26 cellular contexts compared by ENCODE assay signal in the genomic region with DNA sequence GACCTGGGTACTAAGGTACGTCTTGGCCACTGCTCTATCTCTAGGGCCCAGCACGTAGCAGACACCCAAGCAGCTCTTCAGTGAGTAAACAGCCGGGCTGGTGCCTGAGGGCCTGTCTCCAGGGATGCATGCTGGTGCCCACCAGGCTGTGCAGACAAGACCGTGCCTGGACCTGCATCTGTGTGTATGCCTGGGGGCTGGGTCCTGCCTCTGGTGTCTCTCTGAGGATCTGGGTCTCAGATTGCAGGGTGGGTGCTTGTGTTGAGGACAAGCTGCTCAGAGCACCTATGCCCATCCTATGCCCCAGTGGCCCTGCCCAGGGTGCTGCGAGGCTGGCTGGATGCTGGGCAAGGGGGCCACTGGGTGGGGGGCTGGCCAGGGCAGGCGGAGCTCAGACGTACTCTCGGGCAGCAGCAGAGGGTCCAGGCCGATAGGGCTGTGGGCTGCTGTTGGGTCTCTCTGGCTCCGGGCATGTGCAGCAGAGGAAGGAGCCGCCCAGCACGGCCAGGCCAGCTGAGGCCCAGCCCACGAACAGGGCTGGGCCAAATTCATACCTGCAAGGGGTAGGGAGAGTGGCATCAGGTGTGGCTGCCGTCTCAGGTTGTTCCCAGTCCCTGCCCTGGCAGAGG. TPM values are rescaled to one million over a fixed set of nuclear protein-coding genes. Genes with fewer than 3 reads are reported as not detected.
DNase-seq lines count a peak whose midpoint lies in the region; ATAC-seq, FAIRE-seq and TF ChIP-seq lines count a peak whose summit lies in the region.
"Had no signal": no experiment of that assay in that cellular context is flagged by ENCODE, and none has a peak within 500 bp of the region (broad histone marks: within the 10 kb centered on the region; RNA-seq: fewer than 3 reads in every experiment).

No MANE protein-coding gene starts in this region.

- no peaks in the 10 kb centered on the region for H3K9me3 Mint-ChIP-seq in activated CD4-positive, alpha-beta memory T cell treated with anti-CD3 and anti-CD28 coated beads, Interleukin-2, amount 10 ng/mL, durations not matched to agents 7 days and 5 days
- H3K9me3 Mint-ChIP-seq: activated naive CD4-positive, alpha-beta T cell treated with anti-CD3 and anti-CD28 coated beads, Interleukin-2, amount 50 U/mL, for 24 hours; stimulated activated memory B cell treated with anti-CD40 and anti-IgM and Interleukin-4, amounts not matched to agents 10 μg/mL and 1 μg/mL and 100 μg/mL, for 72 hours had no signal

- peak; percentile 47 for DNase-seq in activated effector memory CD4-positive, alpha-beta T cell treated with anti-CD3 and anti-CD28 coated beads, Interleukin-2, amount 50 U/mL, for 16 hours
- DNase-seq in activated effector memory CD4-positive, alpha-beta T cell treated with Interleukin-2 at 50 U/mL for 16 hours = no peak
- DNase-seq in NCI-H2171 (lab: John Stamatoyannopoulos, UW) (peak; percentile 85), foreskin keratinocyte (peak; percentile 33 to 49), small intestine (peak; percentile 49)
- DNase-seq in effector CD8-positive, alpha-beta T cell (lab: John Stamatoyannopoulos, UW) = no peak
- DNase-seq in activated CD4-positive, alpha-beta memory T cell treated with anti-CD3 and anti-CD28 coated beads, Interleukin-2, amount 10 ng/mL, durations not matched to agents 7 days and 5 days = no peak
- DNase-seq: activated CD4-positive, alpha-beta T cell treated with anti-CD3 and anti-CD28 coated beads, Interleukin-2, amount 50 U/mL, for 1 hour; aorta; C1 segment of cervical spinal cord; caudate nucleus; kidney glomerular epithelial cell; NCI-H774; T1000 had no signal

- no peaks in the 10 kb centered on the region for H3K4me1 ChIP-seq in foreskin keratinocyte
- peaks cover 0 to 2% of the 10 kb centered on the region in 2 donors for H3K4me1 ChIP-seq in small intestine (ENCODE audit: control insufficient read depth in 2 of 2, insufficient read depth in 1 of 2, low read depth in 1 of 2, low read length in 1 of 2)

- H3K27ac Mint-ChIP-seq in activated CD4-positive, alpha-beta memory T cell treated with anti-CD3 and anti-CD28 coated beads, Interleukin-2, amount 10 ng/mL, durations not matched to agents 7 days and 5 days = no peak overlapping the region
- H3K27ac Mint-ChIP-seq: activated naive CD4-positive, alpha-beta T cell treated with anti-CD3 and anti-CD28 coated beads, Interleukin-2, amount 50 U/mL, for 24 hours; stimulated activated memory B cell treated with anti-CD40 and anti-IgM and Interleukin-4, amounts not matched to agents 10 μg/mL and 1 μg/mL and 100 μg/mL, for 72 hours had no signal

- no peak overlapping the region for H3K4me3 Mint-ChIP-seq in activated CD4-positive, alpha-beta memory T cell treated with anti-CD3 and anti-CD28 coated beads, Interleukin-2, amount 10 ng/mL, durations not matched to agents 7 days and 5 days
- H3K4me3 Mint-ChIP-seq: activated naive CD4-positive, alpha-beta T cell treated with anti-CD3 and anti-CD28 coated beads, Interleukin-2, amount 50 U/mL, for 24 hours; stimulated activated memory B cell treated with anti-CD40 and anti-IgM and Interleukin-4, amounts not matched to agents 10 μg/mL and 1 μg/mL and 100 μg/mL, for 72 hours had no signal

- peaks cover 11% of the 10 kb centered on the region for H3K4me1 Mint-ChIP-seq in activated CD4-positive, alpha-beta memory T cell treated with anti-CD3 and anti-CD28 coated beads, Interleukin-2, amount 10 ng/mL, durations not matched to agents 7 days and 5 days

- ATAC-seq in foreskin keratinocyte = peak; percentile 81
- no peak for ATAC-seq in GM19324 (IDR thresholded peaks at IDR 0.05; ENCODE audit: low FRiP score, unreplicated experiment)
- ATAC-seq: Right ventricle myocardium inferior had no signal

- H3K27me3 ChIP-seq in foreskin keratinocyte (no peaks in the 10 kb centered on the region), small intestine (ENCODE audit: control insufficient read depth in 2 of 2, insufficient read depth in 2 of 2, low read length in 2 of 2) (no peaks in the 10 kb centered on the region)
- H3K27me3 ChIP-seq: MG63, suprapubic skin had no signal

- H3K27ac ChIP-seq in foreskin keratinocyte (no peak overlapping the region), small intestine (ENCODE audit: low read depth in 1 of 2, low read length in 1 of 2) (no peak overlapping the region)
- H3K27ac ChIP-seq: suprapubic skin had no signal

- 65 to 78% (median 66%) methylated on average over 13 to 14 of the region's 14 CpGs for WGBS in small intestine, 3 donors

- TF ChIP-seq CTCF in foreskin keratinocyte (conservative IDR thresholded peaks at IDR 0.05) = no peak

- H3K36me3 Mint-ChIP-seq in activated CD4-positive, alpha-beta memory T cell treated with anti-CD3 and anti-CD28 coated beads, Interleukin-2, amount 10 ng/mL, durations not matched to agents 7 days and 5 days (ENCODE audit: low read depth) = no peaks in the 10 kb centered on the region
- H3K36me3 Mint-ChIP-seq: activated naive CD4-positive, alpha-beta T cell treated with anti-CD3 and anti-CD28 coated beads, Interleukin-2, amount 50 U/mL, for 24 hours; stimulated activated memory B cell treated with anti-CD40 and anti-IgM and Interleukin-4, amounts not matched to agents 10 μg/mL and 1 μg/mL and 100 μg/mL, for 72 hours had no signal

- CTCF ChIA-PET in activated CD4-positive, alpha-beta memory T cell treated with anti-CD3 and anti-CD28 coated beads, Interleukin-2, amount 10 ng/mL, durations not matched to agents 7 days and 5 days (lab: Charles Lee) = interaction anchor here (0.6 kb wide), 1 partner anchor 340 kb away, joined by 4 read pairs; no protein-coding TSS in a partner anchor

- FAIRE-seq in small intestine (lab: Jason Lieb, UNC) = no peak
- FAIRE-seq: endometrium, GM12878 had no signal

- POLR2A ChIA-PET in activated CD4-positive, alpha-beta memory T cell treated with anti-CD3 and anti-CD28 coated beads, Interleukin-2, amount 10 ng/mL, durations not matched to agents 7 days and 5 days (lab: Charles Lee) = no interaction called here

- no peaks in the 10 kb centered on the region for H3K9me3 ChIP-seq in small intestine (ENCODE audit: control insufficient read depth, low read depth)
- H3K9me3 ChIP-seq: Caco-2, MG63, suprapubic skin had no signal

- no peak overlapping the region for H3K4me3 ChIP-seq in small intestine (ENCODE audit: low read depth in 1 of 2, low read length in 2 of 2)
- H3K4me3 ChIP-seq: GM12878, MG63, skin epidermis, suprapubic skin had no signal

- H3K27me3 Mint-ChIP-seq in activated CD4-positive, alpha-beta memory T cell treated with anti-CD3 and anti-CD28 coated beads, Interleukin-2, amount 10 ng/mL, durations not matched to agents 7 days and 5 days = no peaks in the 10 kb centered on the region
- H3K27me3 Mint-ChIP-seq: activated naive CD4-positive, alpha-beta T cell treated with anti-CD3 and anti-CD28 coated beads, Interleukin-2, amount 50 U/mL, for 24 hours; stimulated activated memory B cell treated with anti-CD40 and anti-IgM and Interleukin-4, amounts not matched to agents 10 μg/mL and 1 μg/mL and 100 μg/mL, for 72 hours had no signal

- no peaks in the 10 kb centered on the region for H3K36me3 ChIP-seq in small intestine (ENCODE audit: control insufficient read depth in 2 of 2, insufficient read depth in 2 of 2, low read length in 2 of 2)
- H3K36me3 ChIP-seq: MG63, suprapubic skin had no signal

RNA-seq across cellular contexts. Expression of a gene that starts 4.4 kb away (rescaled TPM):
- total RNA-seq in foreskin keratinocyte = not detected in 2 replicates
- polyA plus RNA-seq in foreskin keratinocyte = not detected in 2 replicates
- under 1 TPM in 1 of 3 donors, not detected in 2; 0.18 TPM for polyA plus RNA-seq in small intestine
- not detected for total RNA-seq in activated CD4-positive, alpha-beta memory T cell treated with anti-CD3 and anti-CD28 coated beads, Interleukin-2, amount 10 ng/mL, durations not matched to agents 7 days and 5 days
- total RNA-seq: Daoy, GM12878, lung microvascular endothelial cell, Right ventricle myocardium inferior had no signal
- polyA plus RNA-seq: aorta, GM12878 had no signal

RNA-seq across cellular contexts. Expression of a gene that starts 31.2 kb away (rescaled TPM):
- 30.4 and 36.1 TPM in 2 replicates for total RNA-seq in foreskin keratinocyte
- 29.6 and 34.4 TPM in 2 replicates for polyA plus RNA-seq in foreskin keratinocyte
- 10 to 100 TPM in 1 of 3 donors, 1 to 10 TPM in 2; 4.3 to 16.4 (median 6.5) TPM for polyA plus RNA-seq in small intestine
- 10 to 100 TPM; 40.1 to 43.3 TPM for total RNA-seq in activated CD4-positive, alpha-beta memory T cell treated with anti-CD3 and anti-CD28 coated beads, Interleukin-2, amount 10 ng/mL, durations not matched to agents 7 days and 5 days

RNA-seq across cellular contexts. Expression of a gene that starts 31.5 kb away (rescaled TPM):
- total RNA-seq in foreskin keratinocyte = 4.2 and 4.5 TPM in 2 replicates
- polyA plus RNA-seq in foreskin keratinocyte (7.8 and 8.5 TPM in 2 replicates), small intestine (1 to 10 TPM; 3.9 to 5.4 (median 4.6) TPM)
- total RNA-seq in activated CD4-positive, alpha-beta memory T cell treated with anti-CD3 and anti-CD28 coated beads, Interleukin-2, amount 10 ng/mL, durations not matched to agents 7 days and 5 days = 1 to 10 TPM; 7.1 to 7.2 TPM

RNA-seq across cellular contexts. Expression of a gene that starts 49.2 kb away (rescaled TPM):
- total RNA-seq in foreskin keratinocyte = not detected in 2 replicates
- polyA plus RNA-seq in foreskin keratinocyte (0.02 TPM in 1 of 2 replicates, not detected in the other), small intestine (under 1 TPM in 1 of 3 donors, not detected in 2; 0.03 TPM)
- not detected for total RNA-seq in activated CD4-positive, alpha-beta memory T cell treated with anti-CD3 and anti-CD28 coated beads, Interleukin-2, amount 10 ng/mL, durations not matched to agents 7 days and 5 days
- total RNA-seq: Daoy, lung microvascular endothelial cell, Right ventricle myocardium inferior had no signal
- polyA plus RNA-seq: aorta had no signal

RNA-seq across cellular contexts. Expression of a gene that starts 53.4 kb away (rescaled TPM):
- 1,023 and 1,172 TPM in 2 replicates for total RNA-seq in foreskin keratinocyte
- polyA plus RNA-seq in foreskin keratinocyte (1,140 and 1,310 TPM in 2 replicates), small intestine (100 to 1,000 TPM; 509 to 779 (median 604) TPM)
- 100 to 1,000 TPM; 575 to 580 TPM for total RNA-seq in activated CD4-positive, alpha-beta memory T cell treated with anti-CD3 and anti-CD28 coated beads, Interleukin-2, amount 10 ng/mL, durations not matched to agents 7 days and 5 days

Comparison
In these comparisons a context has a peak if more than half of its experiments do, and no peak if none do; other contexts are left out.
1. DNase-seq: peak in activated effector memory CD4-positive, alpha-beta T cell treated with anti-CD3 and anti-CD28 coated beads, Interleukin-2, amount 50 U/mL, for 16 hours (single experiment), NCI-H2171 (single experiment), foreskin keratinocyte (2 of 2) and small intestine (single experiment); none in activated effector memory CD4-positive, alpha-beta T cell treated with Interleukin-2 at 50 U/mL for 16 hours (single experiment), effector CD8-positive, alpha-beta T cell (single experiment) and activated CD4-positive, alpha-beta memory T cell treated with anti-CD3 and anti-CD28 coated beads, Interleukin-2, amount 10 ng/mL, durations not matched to agents 7 days and 5 days (single experiment).